12 cellular contexts compared by ENCODE assay signal in genomic region chr15:31473384-31474058, GRCh38.
DNase-seq lines count a peak whose midpoint lies in the region; ATAC-seq and TF ChIP-seq lines count a peak whose summit lies in the region.
"Had no signal": no experiment of that assay in that cellular context is flagged by ENCODE, and none has a peak within 500 bp of the region (broad histone marks: within the 10 kb centered on the region; RNA-seq: fewer than 3 reads in every experiment).

No MANE protein-coding gene starts in this region.

- no peaks in the 10 kb centered on the region for H3F3A ChIP-seq in PC-9 (ENCODE audit: insufficient read depth, low read depth)

- POLR2A ChIA-PET in activated B cell treated with CpG ODN at 0.5 μM for 24 hours (lab: Charles Lee) (interaction anchor here (0.5 to 3.9 kb wide), 14 partner anchors 9 to 258 kb away, joined by 3 to 25 read pairs (median 6); partner anchors contain the start of gene KLF13), PC-9 (lab: Charles Lee; ENCODE audit: unreplicated experiment) (no interaction called here)

- no peaks in the 10 kb centered on the region for H3K9me2 ChIP-seq in PC-9 (ENCODE audit: insufficient read depth)

- no peaks in the 10 kb centered on the region for H3K36me3 ChIP-seq in CD4-positive, CD25-positive, alpha-beta regulatory T cell (ENCODE audit: control insufficient read depth, insufficient read depth, low read length)
- no peaks in the 10 kb centered on the region for H3K36me3 ChIP-seq in PC-9 (ENCODE audit: low read depth)
- H3K36me3 ChIP-seq: ascending aorta, SJCRH30 had no signal

- no peaks in the 10 kb centered on the region for H4K20me1 ChIP-seq in PC-9 (ENCODE audit: insufficient read depth)

- H3K9me3 Mint-ChIP-seq in CD4-positive, CD25-positive, alpha-beta regulatory T cell: peaks cover 0 to 2% (median 0%) of the 10 kb centered on the region in 7 donors
- H3K9me3 Mint-ChIP-seq in activated B cell treated with CpG ODN at 0.5 μM for 24 hours: peaks cover 2% of the 10 kb centered on the region

- intact Hi-C loops in activated B cell treated with CpG ODN at 0.5 μM for 24 hours (cut with micrococcal nuclease): loop anchor here (1.0 to 5.0 kb wide), 6 partner anchors 17 to 256 kb away; partner anchors contain the start of gene KLF13
- intact Hi-C loops in PC-9 (cut with micrococcal nuclease; ENCODE audit: unreplicated experiment): no loop called here

- H3K36me3 Mint-ChIP-seq in CD4-positive, CD25-positive, alpha-beta regulatory T cell: peaks cover 6% of the 10 kb centered on the region
- H3K36me3 Mint-ChIP-seq in activated B cell treated with CpG ODN at 0.5 μM for 24 hours (ENCODE audit: low read depth): no peaks in the 10 kb centered on the region

- no TSS peak for BruUV-seq in PC-9 (replicated peaks; lab: Mats Ljungman, UMichigan)

- DNase-seq in CD4-positive, CD25-positive, alpha-beta regulatory T cell: peak in 1 of 3 donors; percentile 12
- DNase-seq in activated B cell treated with CpG ODN at 0.5 μM for 24 hours (no peak), lung microvascular endothelial cell (ENCODE audit: low read depth in 2 of 2) (peak; percentile 16 to 83), NCI-H510A (lab: John Stamatoyannopoulos, UW) (no peak), PC-9 (no peak)
- no peak for DNase-seq in effector CD4-positive, alpha-beta T cell
- DNase-seq: DMS53 had no signal

- H3K4me3 ChIP-seq in CD4-positive, CD25-positive, alpha-beta regulatory T cell (ENCODE audit: low read depth, low read length): peak overlapping the region; percentile 80
- H3K4me3 ChIP-seq in PC-9: no peak overlapping the region
- H3K4me3 ChIP-seq: ascending aorta, SJCRH30 had no signal

- H3K79me2 ChIP-seq in PC-9 (ENCODE audit: low read depth): no peaks in the 10 kb centered on the region
- H3K79me2 ChIP-seq: parathyroid adenoma had no signal

- ATAC-seq in CD4-positive, CD25-positive, alpha-beta regulatory T cell (ENCODE audit: low read depth in 2 of 2): no peak
- ATAC-seq in GM19395 (IDR thresholded peaks at IDR 0.05; ENCODE audit: unreplicated experiment) (peak; percentile 29), activated B cell treated with CpG ODN at 0.5 μM for 24 hours (ENCODE audit: low read depth) (peak; percentile 25), HG03457 (IDR thresholded peaks at IDR 0.05; ENCODE audit: unreplicated experiment) (no peak)

- CTCF ChIA-PET in activated B cell treated with CpG ODN at 0.5 μM for 24 hours (lab: Charles Lee): interaction anchor here (1.0 to 8.7 kb wide), 5 partner anchors 15 to 258 kb away, joined by 3 to 53 read pairs (median 4); no protein-coding TSS in a partner anchor
- CTCF ChIA-PET in PC-9 (lab: Charles Lee): no interaction called here

- peak overlapping the region; percentile 66 for H3K27ac ChIP-seq in CD4-positive, CD25-positive, alpha-beta regulatory T cell (ENCODE audit: insufficient read depth, low read length, poor library complexity, severe bottlenecking)
- no peak overlapping the region for H3K27ac ChIP-seq in PC-9
- H3K27ac ChIP-seq: ascending aorta, parathyroid adenoma, SJCRH30 had no signal

- H3K27me3 Mint-ChIP-seq in CD4-positive, CD25-positive, alpha-beta regulatory T cell: peaks cover 2% of the 10 kb centered on the region
- no peaks in the 10 kb centered on the region for H3K27me3 Mint-ChIP-seq in activated B cell treated with CpG ODN at 0.5 μM for 24 hours

- no peak overlapping the region for H3K4me2 ChIP-seq in PC-9

- H3K4me3 Mint-ChIP-seq in CD4-positive, CD25-positive, alpha-beta regulatory T cell: peak overlapping the region; percentile 58 to 91 (median 88)
- H3K4me3 Mint-ChIP-seq in activated B cell treated with CpG ODN at 0.5 μM for 24 hours: peak overlapping the region; percentile 80

- H3K27me3 ChIP-seq in CD4-positive, CD25-positive, alpha-beta regulatory T cell (ENCODE audit: control insufficient read depth, insufficient read depth, low read length): no peaks in the 10 kb centered on the region
- H3K27me3 ChIP-seq in PC-9 (ENCODE audit: insufficient read depth, low read depth): peaks cover 4% of the 10 kb centered on the region; the same call in 1 of the 2 replicates
- H3K27me3 ChIP-seq: ascending aorta, SJCRH30 had no signal

- H3K4me1 Mint-ChIP-seq in CD4-positive, CD25-positive, alpha-beta regulatory T cell: peaks cover 21 to 44% (median 31%) of the 10 kb centered on the region in 4 donors
- H3K4me1 Mint-ChIP-seq in activated B cell treated with CpG ODN at 0.5 μM for 24 hours: peaks cover 38% of the 10 kb centered on the region

- no peak for TF ChIP-seq CTCF in activated B cell treated with CpG ODN at 0.5 μM for 24 hours (IDR thresholded peaks at IDR 0.05)
- TF ChIP-seq CTCF in PC-9 (conservative IDR thresholded peaks at IDR 0.05): no peak

- no peak overlapping the region for H2AFZ ChIP-seq in PC-9
- H2AFZ ChIP-seq: parathyroid adenoma had no signal

- H3K27ac Mint-ChIP-seq in CD4-positive, CD25-positive, alpha-beta regulatory T cell: peak overlapping the region; percentile 87 to 95 (median 93)
- H3K27ac Mint-ChIP-seq in activated B cell treated with CpG ODN at 0.5 μM for 24 hours: peak overlapping the region; percentile 93

- H3K9me3 ChIP-seq in CD4-positive, CD25-positive, alpha-beta regulatory T cell (ENCODE audit: control insufficient read depth in 2 of 2, low read length in 2 of 2): no peaks in the 10 kb centered on the region
- no peaks in the 10 kb centered on the region for H3K9me3 ChIP-seq in PC-9 (ENCODE audit: insufficient read depth, low read depth)
- H3K9me3 ChIP-seq: ascending aorta, SJCRH30 had no signal

- peaks cover 25% of the 10 kb centered on the region for H3K4me1 ChIP-seq in CD4-positive, CD25-positive, alpha-beta regulatory T cell (ENCODE audit: control insufficient read depth, insufficient read depth, low read length, poor library complexity, severe bottlenecking)
- no peaks in the 10 kb centered on the region for H3K4me1 ChIP-seq in PC-9 (replicated peaks; ENCODE audit: insufficient read depth)
- H3K4me1 ChIP-seq: parathyroid adenoma had no signal

Comparison
In these comparisons a context has a peak if more than half of its experiments do, and no peak if none do; other contexts are left out.
1. ATAC-seq: peak in GM19395 (single experiment) and activated B cell treated with CpG ODN at 0.5 μM for 24 hours (single experiment); none in CD4-positive, CD25-positive, alpha-beta regulatory T cell (0 of 2) and HG03457 (single experiment).
2. DNase-seq: peak in lung microvascular endothelial cell (2 of 2); none in activated B cell treated with CpG ODN at 0.5 μM for 24 hours (single experiment), NCI-H510A (single experiment), PC-9 (0 of 2) and effector CD4-positive, alpha-beta T cell (single experiment).